ENCODE assay signal across 1 cellular context in genomic region chr17:63621684-63622570, GRCh38.
TF ChIP-seq lines count a peak whose summit lies in the region.

TSS of gene MAP3K3 (plus strand) at chr17:63622417. CDS start at chr17:63622760, 343 bp downstream.

TF ChIP-seq in GM12878, 131 proteins besides CTCF, POLR2A, EP300 and RAD21 (continued from another document and continues in another):
- TF ChIP-seq ZBTB4 (CRISPR knock-in tag; IDR thresholded peaks at IDR 0.05) (no peak), SREBF1 (IDR thresholded peaks at IDR 0.05; ENCODE audit: low read length) (no peak), CEBPZ (IDR thresholded peaks at IDR 0.05; ENCODE audit: low read depth, low read length) (peak; percentile 88), FOXM1 (IDR thresholded peaks at IDR 0.05; ENCODE audit: low read depth, low read length) (no peak), HSF1 (IDR thresholded peaks at IDR 0.05; ENCODE audit: low read depth, low read length) (no peak), IKZF2 (IDR thresholded peaks at IDR 0.05) (peak; percentile 82 to 90), CREM (IDR thresholded peaks at IDR 0.05; ENCODE audit: low read depth) (no peak), DPF2 (IDR thresholded peaks at IDR 0.05) (peak; percentile 98), LARP7 (IDR thresholded peaks at IDR 0.05) (peak; percentile 89), HDGF (IDR thresholded peaks at IDR 0.05) (peak; percentile 100), CHD1 (IDR thresholded peaks at IDR 0.05; ENCODE audit: low read depth, low read length) (no peak), BMI1 (IDR thresholded peaks at IDR 0.05; ENCODE audit: borderline replicate concordance) (no peak), ZNF217 (IDR thresholded peaks at IDR 0.05) (no peak), RUNX3 (IDR thresholded peaks at IDR 0.05; ENCODE audit: low read length) (no peak; the same call in 1 of the 2 replicates), PAX5 (IDR thresholded peaks at IDR 0.05; ENCODE audit: borderline replicate concordance, low read depth, low read length) (no peak), CBFB (IDR thresholded peaks at IDR 0.05; ENCODE audit: low read depth) (no peak), PML (IDR thresholded peaks at IDR 0.05; ENCODE audit: low read length) (peak; percentile 76; the same call in 1 of the 2 replicates), ZSCAN29 (IDR thresholded peaks at IDR 0.05) (no peak), SUPT20H (IDR thresholded peaks at IDR 0.05; ENCODE audit: borderline replicate concordance, control insufficient read depth, low read depth, low read length) (no peak), NRF1 (conservative IDR thresholded peaks at IDR 0.05; ENCODE audit: low read depth, low read length) (peak; percentile 44), SREBF2 (IDR thresholded peaks at IDR 0.05; ENCODE audit: low read length) (no peak), NFYA (IDR thresholded peaks at IDR 0.05; ENCODE audit: borderline replicate concordance, low read depth, low read length) (peak; percentile 30), ATF3 (IDR thresholded peaks at IDR 0.05; ENCODE audit: borderline replicate concordance, extremely low read depth, low read depth, low read length) (no peak), RFX5 (IDR thresholded peaks at IDR 0.05; ENCODE audit: low read depth, low read length) (no peak), KDM1A (IDR thresholded peaks at IDR 0.05; ENCODE audit: borderline replicate concordance) (no peak), IRF3 (IDR thresholded peaks at IDR 0.05) (peak; percentile 86), BCL3 (IDR thresholded peaks at IDR 0.05; ENCODE audit: borderline replicate concordance, insufficient read depth, low read depth, low read length, poor library complexity, severe bottlenecking) (no peak), IRF5 (IDR thresholded peaks at IDR 0.05; ENCODE audit: borderline replicate concordance) (no peak), ATF2 (IDR thresholded peaks at IDR 0.05; ENCODE audit: low read length) (no peak), RAD51 (IDR thresholded peaks at IDR 0.05) (no peak), MYB (IDR thresholded peaks at IDR 0.05; ENCODE audit: borderline replicate concordance, low read depth, low read length) (no peak), POLR2AphosphoS2 (IDR thresholded peaks at IDR 0.05; ENCODE audit: low read depth, low read length) (peak; percentile 80; the same call in 1 of the 2 replicates), POLR2AphosphoS5 (IDR thresholded peaks at IDR 0.05; ENCODE audit: low read length) (peak; percentile 87), E2F4 (IDR thresholded peaks at IDR 0.05; ENCODE audit: low read depth, low read length) (no peak), CBX5 (IDR thresholded peaks at IDR 0.05; ENCODE audit: low read depth) (no peak), SP1 (IDR thresholded peaks at IDR 0.05; ENCODE audit: low read depth, low read length) (peak; percentile 96), JUNB (IDR thresholded peaks at IDR 0.05) (no peak), ETV6 (conservative IDR thresholded peaks at IDR 0.05 in 1 of 2, IDR thresholded peaks at IDR 0.05 in 1 of 2; ENCODE audit: borderline replicate concordance in 1 of 2, low read depth in 1 of 2) (peak in 1 of 2 experiments; percentile 74; a peak in 1 of 4 replicates), PAX8 (IDR thresholded peaks at IDR 0.05) (no peak), ZBTB11 (CRISPR knock-in tag; IDR thresholded peaks at IDR 0.05) (no peak; the same call in 1 of the 2 replicates), SIX5 (IDR thresholded peaks at IDR 0.05; ENCODE audit: low read depth, low read length, severe bottlenecking) (peak; percentile 2), SIN3A (IDR thresholded peaks at IDR 0.05; ENCODE audit: low read depth, low read length) (peak; percentile 32; the same call in 1 of the 2 replicates), RBBP5 (conservative IDR thresholded peaks at IDR 0.05) (no peak), POU2F2 (IDR thresholded peaks at IDR 0.05; ENCODE audit: borderline replicate concordance, low read depth, low read length) (no peak; the same call in 2 of the 3 replicates), SPI1 (IDR thresholded peaks at IDR 0.05; ENCODE audit: borderline replicate concordance, insufficient read depth, low read depth, low read length) (no peak), NFXL1 (IDR thresholded peaks at IDR 0.05; ENCODE audit: borderline replicate concordance) (no peak), MAX (IDR thresholded peaks at IDR 0.05; ENCODE audit: low read depth, low read length) (peak; percentile 55; the same call in 1 of the 2 replicates), NR2C1 (IDR thresholded peaks at IDR 0.05) (no peak)
